In the genomic region with DNA sequence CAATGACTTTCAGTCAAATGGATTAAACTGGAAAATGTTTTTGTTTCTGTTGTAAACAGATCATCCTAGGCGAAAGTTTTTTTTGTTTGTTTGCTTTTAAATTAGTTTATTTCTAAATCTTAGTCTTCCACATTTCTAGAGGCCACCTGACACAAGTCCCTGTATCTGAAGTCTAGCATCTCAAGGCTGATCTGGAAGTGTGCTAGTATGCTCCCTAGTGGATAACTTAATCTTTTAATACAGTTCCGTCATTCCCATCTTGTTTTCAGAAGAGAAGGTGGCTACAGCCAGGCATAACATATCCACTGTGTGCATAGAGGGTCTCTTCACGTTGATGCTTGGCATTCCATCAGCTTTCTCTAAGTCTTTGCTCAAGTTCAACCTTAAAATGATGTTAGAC, we compare ENCODE assay signal across 18 cellular contexts. TPM values are rescaled to one million over a fixed set of nuclear protein-coding genes. Genes with fewer than 3 reads are reported as not detected.
A peak's percentile ranks its signal among the peaks of the same experiment; 100 is the strongest.
DNase-seq lines count a peak whose midpoint lies in the region; ATAC-seq and TF ChIP-seq lines count a peak whose summit lies in the region.
"Had no signal": no experiment of that assay in that cellular context is flagged by ENCODE, and none has a peak within 500 bp of the region (broad histone marks: within the 10 kb centered on the region; RNA-seq: fewer than 3 reads in every experiment).

No MANE protein-coding gene starts in this region.

- H3K27me3 ChIP-seq in mammary epithelial cell (ENCODE audit: insufficient read depth, low read length), result no peaks in the 10 kb centered on the region
- H3K27me3 ChIP-seq in upper lobe of right lung, result no peaks in the 10 kb centered on the region
- H3K27me3 ChIP-seq: BE2C, tibial nerve had no signal

- ATAC-seq in upper lobe of right lung (no peak), GM21423 (IDR thresholded peaks at IDR 0.05; ENCODE audit: unreplicated experiment) (no peak), HG03571 (IDR thresholded peaks at IDR 0.05; ENCODE audit: unreplicated experiment) (no peak)

- no peak overlapping the region for H2AFZ ChIP-seq in mammary epithelial cell (ENCODE audit: low read depth, low read length)

- H4K20me1 ChIP-seq in mammary epithelial cell (ENCODE audit: insufficient read depth, low read length), result no peaks in the 10 kb centered on the region

- H3K4me3 ChIP-seq in mammary epithelial cell (replicated peaks in 1 of 3; ENCODE audit: insufficient read depth in 1 of 3, low read depth in 2 of 3, low read length in 3 of 3) (no peak overlapping the region), epithelial cell of proximal tubule (ENCODE audit: low read depth, low read length) (no peak overlapping the region), upper lobe of right lung (no peak overlapping the region)
- H3K4me3 ChIP-seq: tibial nerve had no signal

- peak; percentile 36 to 52 for DNase-seq in T47D (ENCODE audit: low read depth in 1 of 2, low spot score in 1 of 2)
- DNase-seq in mammary epithelial cell, result no peak
- DNase-seq in NCI-H69 (lab: John Stamatoyannopoulos, UW), result peak; percentile 19
- DNase-seq in epithelial cell of proximal tubule (ENCODE audit: low read depth), result no peak
- no peak for DNase-seq in upper lobe of right lung
- DNase-seq in central memory CD4-positive, alpha-beta T cell, result no peak
- DNase-seq: activated CD4-positive, alpha-beta T cell treated with anti-CD3 and anti-CD28 coated beads, Interleukin-2, amount 50 U/mL, for 1 hour; activated effector memory CD4-positive, alpha-beta T cell treated with anti-CD3 and anti-CD28 coated beads, Interleukin-2, amount 50 U/mL, for 16 hours; BE2C; GF-D8; hippocampal formation; NCI-H2029; retina had no signal

- BruUV-seq in mammary epithelial cell (replicated peaks; lab: Mats Ljungman, UMichigan), result no TSS peak

- peaks cover 42% of the 10 kb centered on the region for H3K79me2 ChIP-seq in mammary epithelial cell (ENCODE audit: insufficient read depth, low read length)

- dilution Hi-C loops in mammary epithelial cell (cut with HindIII; ENCODE audit: low sequenced_read_pairs), result no loop called here

- H3K27ac ChIP-seq in mammary epithelial cell (ENCODE audit: insufficient read depth, low read depth, low read length), result no peak overlapping the region
- peak overlapping the region; percentile 6 for H3K27ac ChIP-seq in upper lobe of right lung
- H3K27ac ChIP-seq: tibial nerve had no signal

- intact Hi-C loops in mammary epithelial cell (cut with micrococcal nuclease), result no loop called here
- intact Hi-C loops in upper lobe of right lung (cut with DNase I), result no loop called here

- in situ Hi-C loops in T47D (cut with HindIII; ENCODE audit: low pct_unique_long_range_greater_than_20kb, low sequenced_read_pairs) (no loop called here), mammary epithelial cell (cut with MboI; ENCODE audit: low sequenced_read_pairs in 2 of 2) (loop anchor here in 1 of 2 donors (25.0 kb wide), 2 partner anchors 160 to 440 kb away; partner anchors contain the start of gene LYRM9)

- H3K9ac ChIP-seq in mammary epithelial cell (ENCODE audit: insufficient read depth, low read length), result no peak overlapping the region

- WGBS in mammary epithelial cell (ENCODE audit: low coverage, missing lambda C conversion rate), result 47% methylated on average over 3 of the region's 3 CpGs

- H3K36me3 ChIP-seq in mammary epithelial cell (ENCODE audit: insufficient read depth, low read length) (peaks cover 5% of the 10 kb centered on the region), upper lobe of right lung (peaks cover 49% of the 10 kb centered on the region)

- no peaks in the 10 kb centered on the region for H3K9me3 ChIP-seq in mammary epithelial cell (replicated peaks; ENCODE audit: insufficient read depth, low read length)
- H3K9me3 ChIP-seq in upper lobe of right lung, result no peaks in the 10 kb centered on the region
- H3K9me3 ChIP-seq: BE2C, tibial nerve had no signal

- CTCF ChIA-PET in mammary epithelial cell (lab: Charles Lee; ENCODE audit: low non-redundant PET), result no interaction called here

- TF ChIP-seq CTCF in mammary epithelial cell (conservative IDR thresholded peaks at IDR 0.05 in 1 of 2, IDR thresholded peaks at IDR 0.05 in 1 of 2; ENCODE audit: extremely low read depth in 1 of 2, insufficient read depth in 1 of 2, low read depth in 1 of 2, low read length in 2 of 2) (peak in 1 of 2 donors; percentile 16), epithelial cell of proximal tubule (conservative IDR thresholded peaks at IDR 0.05; ENCODE audit: low read depth, low read length) (peak; percentile 36), upper lobe of right lung (IDR thresholded peaks at IDR 0.05) (no peak)

- H3K4me1 ChIP-seq in mammary epithelial cell (ENCODE audit: insufficient read depth, low read length) (no peaks in the 10 kb centered on the region), upper lobe of right lung (peaks cover 21% of the 10 kb centered on the region)
- H3K4me1 ChIP-seq: BE2C had no signal

- H3K4me2 ChIP-seq in mammary epithelial cell (ENCODE audit: insufficient read depth, low read depth, low read length), result no peak overlapping the region

RNA-seq across cellular contexts. Expression of gene IFT20, which starts 7.6 kb away (rescaled TPM):
- total RNA-seq in mammary epithelial cell (10 to 100 TPM; 22.0 to 26.1 TPM), epithelial cell of proximal tubule (30.2 and 32.9 TPM in 2 replicates), upper lobe of right lung (33.3 TPM)
- 15.6 TPM for polyA plus RNA-seq in mammary epithelial cell
- polyA minus RNA-seq in mammary epithelial cell, result not detected

RNA-seq across cellular contexts. Expression of gene TNFAIP1, which starts 7.9 kb away (rescaled TPM):
- total RNA-seq in mammary epithelial cell (100 to 1,000 TPM; 103 to 108 TPM), epithelial cell of proximal tubule (69.3 and 72.4 TPM in 2 replicates), upper lobe of right lung (82.7 TPM)
- polyA plus RNA-seq in mammary epithelial cell, result 82.2 TPM
- 215 TPM for polyA minus RNA-seq in mammary epithelial cell

RNA-seq across cellular contexts. Expression of gene TMEM97, which starts 8.7 kb away (rescaled TPM):
- total RNA-seq in mammary epithelial cell, result 10 to 100 TPM; 12.5 to 34.6 TPM
- polyA plus RNA-seq in mammary epithelial cell, result 58.9 TPM
- polyA minus RNA-seq in mammary epithelial cell, result 159 TPM
- 28.5 and 69.8 TPM in 2 replicates for total RNA-seq in epithelial cell of proximal tubule
- 64.4 TPM for total RNA-seq in upper lobe of right lung

RNA-seq across cellular contexts. Expression of gene POLDIP2, which starts 29.6 kb away (rescaled TPM):
- total RNA-seq in mammary epithelial cell (10 to 100 TPM; 76.3 to 80.5 TPM), epithelial cell of proximal tubule (96.4 and 131 TPM in 2 replicates), upper lobe of right lung (55.3 TPM)
- polyA plus RNA-seq in mammary epithelial cell, result 99.9 TPM
- 71.4 TPM for polyA minus RNA-seq in mammary epithelial cell

RNA-seq across cellular contexts. Expression of gene SEBOX, which starts 37.3 kb away (rescaled TPM):
- not detected for total RNA-seq in mammary epithelial cell
- polyA plus RNA-seq in mammary epithelial cell, result not detected
- not detected for polyA minus RNA-seq in mammary epithelial cell
- not detected in 2 replicates for total RNA-seq in epithelial cell of proximal tubule
- total RNA-seq in upper lobe of right lung, result not detected
- total RNA-seq: H4; T-helper 2 cell treated with Interferon-gamma antibody and Interleukin-4, amounts not matched to agents 100 ng/mL and 5 ng/mL, for 36 hours; tibial nerve had no signal

Comparison
In these comparisons a context has a peak if more than half of its experiments do, and no peak if none do; other contexts are left out.
1. DNase-seq: peak in T47D (2 of 2) and NCI-H69 (single experiment); none in mammary epithelial cell (single experiment), epithelial cell of proximal tubule (single experiment), upper lobe of right lung (single experiment) and central memory CD4-positive, alpha-beta T cell (single experiment).